In genomic region chr14:60317609-60318008, GRCh38 we compare ENCODE assay signal across 1 cellular context.
TF ChIP-seq lines count a peak whose summit lies in the region.

No MANE protein-coding gene starts in this region.

TF ChIP-seq in WTC11, 78 proteins besides CTCF, POLR2A, EP300 and RAD21 (continued from another document):
- no peak for TF ChIP-seq NFYB (CRISPR knock-in tag; conservative IDR thresholded peaks at IDR 0.05; ENCODE audit: low read depth)
- TF ChIP-seq, protein P1, sequence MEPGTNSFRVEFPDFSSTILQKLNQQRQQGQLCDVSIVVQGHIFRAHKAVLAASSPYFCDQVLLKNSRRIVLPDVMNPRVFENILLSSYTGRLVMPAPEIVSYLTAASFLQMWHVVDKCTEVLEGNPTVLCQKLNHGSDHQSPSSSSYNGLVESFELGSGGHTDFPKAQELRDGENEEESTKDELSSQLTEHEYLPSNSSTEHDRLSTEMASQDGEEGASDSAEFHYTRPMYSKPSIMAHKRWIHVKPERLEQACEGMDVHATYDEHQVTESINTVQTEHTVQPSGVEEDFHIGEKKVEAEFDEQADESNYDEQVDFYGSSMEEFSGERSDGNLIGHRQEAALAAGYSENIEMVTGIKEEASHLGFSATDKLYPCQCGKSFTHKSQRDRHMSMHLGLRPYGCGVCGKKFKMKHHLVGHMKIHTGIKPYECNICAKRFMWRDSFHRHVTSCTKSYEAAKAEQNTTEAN (CRISPR knock-in tag; IDR thresholded peaks at IDR 0.05) = 0 out of 2 replicates have a peak, but pooled peaks have one; percentile 22
- TF ChIP-seq JUN (CRISPR knock-in tag; IDR thresholded peaks at IDR 0.05) = no peak
